In genomic region chr4:95215991-95216605, GRCh38 we compare ENCODE assay signal across 15 cellular contexts.
DNase-seq lines count a peak whose midpoint lies in the region; ATAC-seq and TF ChIP-seq lines count a peak whose summit lies in the region.
"Had no signal": no experiment of that assay in that cellular context is flagged by ENCODE, and none has a peak within 500 bp of the region (broad histone marks: within the 10 kb centered on the region; RNA-seq: fewer than 3 reads in every experiment).

No MANE protein-coding gene starts in this region.

- H3K9me3 ChIP-seq in neural progenitor cell (ENCODE audit: low read depth), result no peaks in the 10 kb centered on the region
- H3K9me3 ChIP-seq: gastroesophageal sphincter, testis had no signal

- H3K27ac ChIP-seq in brain microvascular endothelial cell (no peak overlapping the region), neural progenitor cell (no peak overlapping the region)
- H3K27ac ChIP-seq: gastroesophageal sphincter, parathyroid adenoma, testis had no signal

- H3K4me3 Mint-ChIP-seq in neural progenitor cell, result no peak overlapping the region
- H3K4me3 Mint-ChIP-seq: activated CD8-positive, alpha-beta T cell treated with anti-CD3 and anti-CD28 coated beads for 36 hours; immature natural killer cell had no signal

- ATAC-seq in HG02763 (IDR thresholded peaks at IDR 0.05; ENCODE audit: unreplicated experiment) (no peak), HG02571 (IDR thresholded peaks at IDR 0.05; ENCODE audit: unreplicated experiment) (no peak)
- ATAC-seq: activated CD8-positive, alpha-beta T cell treated with anti-CD3 and anti-CD28 coated beads for 36 hours; gastroesophageal sphincter had no signal

- peak; percentile 66 for DNase-seq in CD1c-positive myeloid dendritic cell (ENCODE audit: extremely low spot score)
- peak; percentile 63 for DNase-seq in NB4 (ENCODE audit: low read depth)
- peak; percentile 46 for DNase-seq in brain microvascular endothelial cell
- no peak for DNase-seq in neural progenitor cell (ENCODE audit: low spot score)
- DNase-seq in midbrain (lab: John Stamatoyannopoulos, UW), result no peak
- no peak for DNase-seq in GM19240 (ENCODE audit: insufficient read length, low spot score)
- DNase-seq: activated CD8-positive, alpha-beta T cell treated with anti-CD3 and anti-CD28 coated beads for 36 hours; activated gamma-delta T cell treated with Interleukin-2 at 50 U/mL for 16 hours; immature natural killer cell; NCI-H1694 treated with DMSO at 0.1 percent for 48 hours; testis had no signal

- no peaks in the 10 kb centered on the region for H3K4me1 ChIP-seq in neural progenitor cell
- H3K4me1 ChIP-seq: gastroesophageal sphincter, parathyroid adenoma, testis had no signal

- no peaks in the 10 kb centered on the region for H3K9me3 Mint-ChIP-seq in neural progenitor cell
- H3K9me3 Mint-ChIP-seq: activated CD8-positive, alpha-beta T cell treated with anti-CD3 and anti-CD28 coated beads for 36 hours; immature natural killer cell had no signal

- H3K4me1 Mint-ChIP-seq in neural progenitor cell, result peaks cover 48% of the 10 kb centered on the region
- H3K4me1 Mint-ChIP-seq: immature natural killer cell had no signal

- H3K79me2 ChIP-seq in neural progenitor cell (ENCODE audit: low read depth), result no peaks in the 10 kb centered on the region
- H3K79me2 ChIP-seq: parathyroid adenoma had no signal

- TF ChIP-seq CTCF in NB4 (IDR thresholded peaks at IDR 0.05; ENCODE audit: low read depth, low read length) (no peak), brain microvascular endothelial cell (IDR thresholded peaks at IDR 0.05; ENCODE audit: low read depth, low read length, missing control alignments) (no peak), neural progenitor cell (IDR thresholded peaks at IDR 0.05) (no peak)

- no peaks in the 10 kb centered on the region for H3K27me3 Mint-ChIP-seq in neural progenitor cell (ENCODE audit: insufficient read depth, low read depth)
- H3K27me3 Mint-ChIP-seq: activated CD8-positive, alpha-beta T cell treated with anti-CD3 and anti-CD28 coated beads for 36 hours had no signal

- no peak overlapping the region for H2AFZ ChIP-seq in neural progenitor cell (replicated peaks)
- H2AFZ ChIP-seq: parathyroid adenoma had no signal

- in situ Hi-C loops in brain microvascular endothelial cell (cut with HindIII; ENCODE audit: low pct_ligation_motif_present, low sequenced_read_pairs), result no loop called here

- H3F3A ChIP-seq in neural progenitor cell (ENCODE audit: low read depth), result no peaks in the 10 kb centered on the region

- H3K36me3 Mint-ChIP-seq in neural progenitor cell, result peaks cover 46% of the 10 kb centered on the region

- no peaks in the 10 kb centered on the region for H4K20me1 ChIP-seq in neural progenitor cell (ENCODE audit: low read depth)

- no peak overlapping the region for H3K4me2 ChIP-seq in neural progenitor cell

- peak overlapping the region; percentile 81 for H3K27ac Mint-ChIP-seq in neural progenitor cell
- H3K27ac Mint-ChIP-seq: activated CD8-positive, alpha-beta T cell treated with anti-CD3 and anti-CD28 coated beads for 36 hours; immature natural killer cell had no signal

- no peaks in the 10 kb centered on the region for H3K27me3 ChIP-seq in brain microvascular endothelial cell (replicated peaks)
- no peaks in the 10 kb centered on the region for H3K27me3 ChIP-seq in neural progenitor cell
- H3K27me3 ChIP-seq: gastroesophageal sphincter, testis had no signal

- H3K4me3 ChIP-seq in NB4 (ENCODE audit: low read depth, low read length) (no peak overlapping the region), brain microvascular endothelial cell (ENCODE audit: low read depth, low read length) (no peak overlapping the region), neural progenitor cell (no peak overlapping the region)
- H3K4me3 ChIP-seq: gastroesophageal sphincter, testis had no signal

- no peak for TF ChIP-seq POLR2A in NB4 (IDR thresholded peaks at IDR 0.05; ENCODE audit: extremely low read depth, insufficient read length)

- H3K36me3 ChIP-seq in brain microvascular endothelial cell (replicated peaks) (no peaks in the 10 kb centered on the region), neural progenitor cell (no peaks in the 10 kb centered on the region)
- H3K36me3 ChIP-seq: gastroesophageal sphincter had no signal

- H3K9ac ChIP-seq in neural progenitor cell, result no peak overlapping the region
- H3K9ac ChIP-seq: parathyroid adenoma had no signal

Comparison
In these comparisons a context has a peak if more than half of its experiments do, and no peak if none do; other contexts are left out.
1. DNase-seq: peak in CD1c-positive myeloid dendritic cell (single experiment), NB4 (single experiment) and brain microvascular endothelial cell (single experiment); none in neural progenitor cell (single experiment), midbrain (single experiment) and GM19240 (single experiment).